ENCODE assay signal across 10 cellular contexts in genomic region chr9:114004221-114004716, GRCh38.
DNase-seq lines count a peak whose midpoint lies in the region; ATAC-seq, FAIRE-seq and TF ChIP-seq lines count a peak whose summit lies in the region.
"Had no signal": no experiment of that assay in that cellular context is flagged by ENCODE, and none has a peak within 500 bp of the region (broad histone marks: within the 10 kb centered on the region; RNA-seq: fewer than 3 reads in every experiment).

No MANE protein-coding gene starts in this region.

- ATAC-seq in activated CD8-positive, alpha-beta memory T cell treated with anti-CD3 and anti-CD28 coated beads, Interleukin-2, amount 10 ng/mL, durations not matched to agents 7 days and 5 days, result no peak
- ATAC-seq in pancreas (peak in 3 of 4 donors; percentile 31 to 74 (median 60)), GM18870 (IDR thresholded peaks at IDR 0.05; ENCODE audit: unreplicated experiment) (no peak), HG03469 (IDR thresholded peaks at IDR 0.05; ENCODE audit: unreplicated experiment) (no peak)

- peak; percentile 76 for DNase-seq in G401 (ENCODE audit: low spot score)
- DNase-seq in activated CD8-positive, alpha-beta memory T cell treated with anti-CD3 and anti-CD28 coated beads, Interleukin-2, amount 10 ng/mL, durations not matched to agents 7 days and 5 days, result peak; percentile 9
- peak; percentile 28 to 83 (median 56) for DNase-seq in head of caudate nucleus
- peak in 1 of 6 donors; percentile 49 for DNase-seq in pancreas
- DNase-seq in stimulated activated CD4-positive, alpha-beta T cell treated with anti-CD3 and anti-CD28 coated beads, Interleukin-2, amount 100 ng/mL, for 24 hours, result no peak
- no peak for DNase-seq in NCI-H1930 (lab: John Stamatoyannopoulos, UW)
- DNase-seq: DMS153, NCI-H526 treated with DMSO at 0.1 percent for 48 hours had no signal

- no peaks in the 10 kb centered on the region for H3K27me3 Mint-ChIP-seq in activated CD8-positive, alpha-beta memory T cell treated with anti-CD3 and anti-CD28 coated beads, Interleukin-2, amount 10 ng/mL, durations not matched to agents 7 days and 5 days

- CTCF ChIA-PET in activated CD8-positive, alpha-beta memory T cell treated with anti-CD3 and anti-CD28 coated beads, Interleukin-2, amount 10 ng/mL, durations not matched to agents 7 days and 5 days (lab: Charles Lee), result no interaction called here

- no peak for TF ChIP-seq CTCF in pancreas (IDR thresholded peaks at IDR 0.05)

- no peaks in the 10 kb centered on the region for H3K9me3 ChIP-seq in pancreas

- H3K27ac ChIP-seq in pancreas, result no peak overlapping the region

- no peaks in the 10 kb centered on the region for H3K27me3 ChIP-seq in pancreas

- WGBS in pancreas, 2 donors, result 86 to 95% methylated on average over 15 of the region's 15 CpGs

- H3K36me3 Mint-ChIP-seq in activated CD8-positive, alpha-beta memory T cell treated with anti-CD3 and anti-CD28 coated beads, Interleukin-2, amount 10 ng/mL, durations not matched to agents 7 days and 5 days, result no peaks in the 10 kb centered on the region

- intact Hi-C loops in head of caudate nucleus (cut with DNase I), result no loop called here
- intact Hi-C loops in pancreas (cut with DNase I), result no loop called here

- H3K4me1 ChIP-seq in pancreas, result no peaks in the 10 kb centered on the region

- in situ Hi-C loops in G401 (cut with HindIII; ENCODE audit: low sequenced_read_pairs), result no loop called here

- H3K4me3 Mint-ChIP-seq in activated CD8-positive, alpha-beta memory T cell treated with anti-CD3 and anti-CD28 coated beads, Interleukin-2, amount 10 ng/mL, durations not matched to agents 7 days and 5 days, result no peak overlapping the region

- H3K36me3 ChIP-seq in pancreas, result no peaks in the 10 kb centered on the region

- H3K9me3 Mint-ChIP-seq in activated CD8-positive, alpha-beta memory T cell treated with anti-CD3 and anti-CD28 coated beads, Interleukin-2, amount 10 ng/mL, durations not matched to agents 7 days and 5 days (ENCODE audit: low read depth), result no peaks in the 10 kb centered on the region

- FAIRE-seq in pancreas (lab: Jason Lieb, UNC), result no peak

- no peak overlapping the region for H3K27ac Mint-ChIP-seq in activated CD8-positive, alpha-beta memory T cell treated with anti-CD3 and anti-CD28 coated beads, Interleukin-2, amount 10 ng/mL, durations not matched to agents 7 days and 5 days

- H3K4me1 Mint-ChIP-seq in activated CD8-positive, alpha-beta memory T cell treated with anti-CD3 and anti-CD28 coated beads, Interleukin-2, amount 10 ng/mL, durations not matched to agents 7 days and 5 days, result no peaks in the 10 kb centered on the region

- H3K4me3 ChIP-seq in pancreas, result no peak overlapping the region

Comparison
In these comparisons a context has a peak if more than half of its experiments do, and no peak if none do; other contexts are left out.
1. DNase-seq: peak in G401 (single experiment), activated CD8-positive, alpha-beta memory T cell treated with anti-CD3 and anti-CD28 coated beads, Interleukin-2, amount 10 ng/mL, durations not matched to agents 7 days and 5 days (single experiment) and head of caudate nucleus (42 of 42); none in stimulated activated CD4-positive, alpha-beta T cell treated with anti-CD3 and anti-CD28 coated beads, Interleukin-2, amount 100 ng/mL, for 24 hours (0 of 2) and NCI-H1930 (0 of 2).
2. ATAC-seq: peak in pancreas (3 of 4); none in activated CD8-positive, alpha-beta memory T cell treated with anti-CD3 and anti-CD28 coated beads, Interleukin-2, amount 10 ng/mL, durations not matched to agents 7 days and 5 days (single experiment), GM18870 (single experiment) and HG03469 (single experiment).